Comparison of ENCODE assay signal across 15 cellular contexts in genomic region chr12:121817648-121818043, GRCh38. TPM values are rescaled to one million over a fixed set of nuclear protein-coding genes. Genes with fewer than 3 reads are reported as not detected.
DNase-seq lines count a peak whose midpoint lies in the region; ATAC-seq, FAIRE-seq and TF ChIP-seq lines count a peak whose summit lies in the region.
"Had no signal": no experiment of that assay in that cellular context is flagged by ENCODE, and none has a peak within 500 bp of the region (broad histone marks: within the 10 kb centered on the region; RNA-seq: fewer than 3 reads in every experiment).

No MANE protein-coding gene starts in this region.

- H3K4me3 ChIP-seq in left ventricle myocardium inferior = no peak overlapping the region
- H3K4me3 ChIP-seq in H1 (ENCODE audit: extremely low read depth in 1 of 4, insufficient read depth in 2 of 4, low read depth in 3 of 4, low read length in 4 of 4) = no peak overlapping the region
- H3K4me3 ChIP-seq: GM23338 had no signal

- H3K4me2 ChIP-seq in H1 (ENCODE audit: insufficient read depth in 1 of 2, low read depth in 2 of 2, low read length in 2 of 2) = no peak overlapping the region
- H3K4me2 ChIP-seq: GM23338 had no signal

- H3K9me3 ChIP-seq in left ventricle myocardium inferior (replicated peaks) = no peaks in the 10 kb centered on the region
- no peaks in the 10 kb centered on the region for H3K9me3 ChIP-seq in H1 (ENCODE audit: insufficient read depth in 2 of 2, low read depth in 1 of 2, low read length in 1 of 2)
- H3K9me3 ChIP-seq: Caco-2 had no signal

- H3K23me2 ChIP-seq in H1 (ENCODE audit: low read depth, low read length) = peaks cover under 1% of the 10 kb centered on the region; the same call in 1 of the 2 replicates

- no peak overlapping the region for H3K27ac ChIP-seq in left ventricle myocardium inferior (replicated peaks)
- H3K27ac ChIP-seq in RWPE1 = peak overlapping the region; percentile 5; the same call in 1 of the 2 replicates
- H3K27ac ChIP-seq in H1 (ENCODE audit: low read depth, low read length) = no peak overlapping the region

- POLR2A ChIA-PET in RWPE1 (lab: Yijun Ruan, JAX; ENCODE audit: low non-redundant PET) (no interaction called here), H1 (lab: Charles Lee; ENCODE audit: partially characterized antibody) (interaction anchor here (1.0 to 1.6 kb wide), 4 partner anchors 10 to 21 kb away, joined by 3 to 5 read pairs (median 5); no protein-coding TSS in a partner anchor)

- intact Hi-C loops in left ventricle myocardium superior (cut with micrococcal nuclease) (no loop called here), left ventricle myocardium inferior (cut with micrococcal nuclease) (no loop called here)

- H2BK12ac ChIP-seq in H1 (ENCODE audit: low read depth, low read length) = no peak overlapping the region

- H2AK5ac ChIP-seq in H1 (ENCODE audit: low read depth, low read length) = no peak overlapping the region

- DNase-seq in left ventricle myocardium superior (peak; percentile 13), left ventricle myocardium inferior (no peak), RWPE1 (ENCODE audit: low spot score) (no peak), H1 (ENCODE audit: low read depth in 1 of 2, low spot score in 2 of 2) (no peak), NCI-H2029 (lab: John Stamatoyannopoulos, UW) (no peak)
- DNase-seq: Caco-2, DND-41, GDM1, H9 had no signal

- H3K23ac ChIP-seq in H1 (ENCODE audit: insufficient read length) = no peak overlapping the region

- H4K91ac ChIP-seq in H1 (replicated peaks; ENCODE audit: insufficient read length, low read length) = no peak overlapping the region

- WGBS in H1 (ENCODE audit: extremely low coverage in 1 of 2, insufficient coverage in 1 of 2, insufficient read length in 1 of 2, insufficient replicate concordance in 2 of 2, low coverage in 1 of 2, low lambda C conversion rate in 2 of 2, missing lambda C conversion rate in 1 of 2), 2 experiments = 94% methylated on average over 16 of the region's 18 CpGs; no CpG with 5 or more reads in 1 of the 2 experiments

- ATAC-seq in left ventricle myocardium superior (no peak), HG03565 (IDR thresholded peaks at IDR 0.05; ENCODE audit: unreplicated experiment) (no peak)
- ATAC-seq: GM23338 had no signal

- TF ChIP-seq POLR2A in H1 (IDR thresholded peaks at IDR 0.05; ENCODE audit: control extremely low read depth in 1 of 2, low read depth in 2 of 2, low read length in 2 of 2) = no peak

- no peak overlapping the region for H2BK15ac ChIP-seq in H1 (ENCODE audit: low read length)

- TF ChIP-seq CTCF in left ventricle myocardium inferior (IDR thresholded peaks at IDR 0.05; ENCODE audit: borderline replicate concordance) (no peak), RWPE1 (conservative IDR thresholded peaks at IDR 0.05; ENCODE audit: low read depth) (no peak), H1 (IDR thresholded peaks at IDR 0.05; ENCODE audit: control extremely low read depth in 1 of 3, insufficient read depth in 1 of 3, low read depth in 1 of 3, low read length in 3 of 3) (no peak)

- no peak overlapping the region for H2BK120ac ChIP-seq in H1 (replicated peaks; ENCODE audit: low read depth, low read length)

- H3K27me3 ChIP-seq in left ventricle myocardium inferior (ENCODE audit: low read depth) (no peaks in the 10 kb centered on the region), H1 (replicated peaks in 1 of 4; ENCODE audit: control insufficient read depth in 3 of 4, extremely low read depth in 1 of 4, insufficient read depth in 3 of 4, low read length in 3 of 4) (no peaks in the 10 kb centered on the region)

- TF ChIP-seq RAD21 in H1 (IDR thresholded peaks at IDR 0.05 in 1 of 2, conservative IDR thresholded peaks at IDR 0.05 in 1 of 2; ENCODE audit: low read depth in 2 of 2, low read length in 2 of 2) = no peak

- H3K79me1 ChIP-seq in H1 (ENCODE audit: low read depth, low read length) = peaks cover 10% of the 10 kb centered on the region

- FAIRE-seq in H1 (lab: Jason Lieb, UNC) = no peak
- FAIRE-seq: GM12892 had no signal

- H3K4ac ChIP-seq in H1 (replicated peaks; ENCODE audit: insufficient read length, low read depth, low read length) = no peak overlapping the region

- peaks cover 0 to 12% of the 10 kb centered on the region in 2 experiments; a peak in 2 of 4 replicates for H3K79me2 ChIP-seq in H1 (ENCODE audit: control insufficient read depth in 1 of 2, insufficient read depth in 2 of 2, low read length in 2 of 2)

- H3K4me1 ChIP-seq in left ventricle myocardium inferior (peaks cover 13% of the 10 kb centered on the region), H1 (replicated peaks in 1 of 4; ENCODE audit: control insufficient read depth in 3 of 4, insufficient read depth in 4 of 4, low read length in 3 of 4) (peaks cover 0 to 9% (median 0%) of the 10 kb centered on the region in 4 experiments; a peak in 2 of 7 replicates)
- H3K4me1 ChIP-seq: Caco-2 had no signal

- peaks cover 0 to 14% of the 10 kb centered on the region in 2 experiments for H4K20me1 ChIP-seq in H1 (replicated peaks in 1 of 2; ENCODE audit: control insufficient read depth in 1 of 2, insufficient read depth in 2 of 2, low read length in 2 of 2)

- peak overlapping the region; percentile 16; the same call in 1 of the 2 replicates for H2BK5ac ChIP-seq in H1 (ENCODE audit: low read depth, low read length)

- no peak overlapping the region for H3K14ac ChIP-seq in H1 (ENCODE audit: insufficient read length)

- H3K9ac ChIP-seq in H1 (replicated peaks in 1 of 4; ENCODE audit: extremely low read depth in 1 of 4, low read depth in 3 of 4, low read length in 3 of 4) = no peak overlapping the region

- H2BK20ac ChIP-seq in H1 (ENCODE audit: low read length) = no peak overlapping the region

- no peak overlapping the region for H4K5ac ChIP-seq in H1 (ENCODE audit: insufficient read length, low read depth, low read length)

- H3K18ac ChIP-seq in H1 (ENCODE audit: extremely low read depth, low read length) = no peak overlapping the region

- no peak overlapping the region for H2AFZ ChIP-seq in H1 (ENCODE audit: low read length)
- H2AFZ ChIP-seq: GM23338 had no signal

- no peak overlapping the region for H3K56ac ChIP-seq in H1 (replicated peaks; ENCODE audit: insufficient read length, low read depth, low read length)

- no peak overlapping the region for H4K8ac ChIP-seq in H1 (ENCODE audit: extremely low read depth, insufficient read depth, low read length)

- TF ChIP-seq EP300 in H1 (IDR thresholded peaks at IDR 0.05; ENCODE audit: borderline replicate concordance in 1 of 2, low read depth in 2 of 2, low read length in 2 of 2) = no peak

- H3K36me3 ChIP-seq in left ventricle myocardium inferior = peaks cover 92% of the 10 kb centered on the region
- peaks cover 9 to 40% (median 27%) of the 10 kb centered on the region in 4 experiments for H3K36me3 ChIP-seq in H1 (ENCODE audit: control insufficient read depth in 2 of 4, insufficient read depth in 4 of 4, low read length in 3 of 4)

- CTCF ChIA-PET in RWPE1 (lab: Yijun Ruan, JAX) = no interaction called here
- CTCF ChIA-PET in H1 (lab: Charles Lee; ENCODE audit: partially characterized antibody) = interaction anchor here (0.8 to 14.5 kb wide), 3 partner anchors 9 to 290 kb away, joined by 4 to 163 read pairs (median 22); partner anchors contain the start of gene RHOF

TF ChIP-seq in H1, 55 proteins besides CTCF, POLR2A, EP300 and RAD21 (continues in another document):
- no peak for TF ChIP-seq JUN (IDR thresholded peaks at IDR 0.05; ENCODE audit: low read depth, low read length)

RNA-seq across cellular contexts. Expression of gene SETD1B, which starts 13.8 kb away (rescaled TPM):
- total RNA-seq in left ventricle myocardium superior (9.0 TPM), left ventricle myocardium inferior (7.9 TPM)
- total RNA-seq in H1 (2021; fragmentation: NEBNext Ultra II Directional; extraction: Animal tissue kit (Norgen Biotek cat#: 25700)) = 17.7 and 17.8 TPM in 2 replicates
- 1.3 and 2.3 TPM in 2 replicates for polyA plus RNA-seq in H1 (2011; rRNA removed)
- polyA plus RNA-seq in H1 (2011; cell fraction: cytosol; rRNA removed) = 1.2 TPM
- 4.1 TPM for polyA plus RNA-seq in H1 (2011; cell fraction: nucleus; rRNA removed)
- polyA plus RNA-seq in H1 (2012, experiment 1 of 2) = 6.5 to 10.1 TPM (median 8.7 TPM) in 4 replicates
- 4.9 TPM for polyA plus RNA-seq in H1 (2012, experiment 2 of 2)
- polyA plus RNA-seq in H1 (2013, experiment 1 of 2) = 6.6 TPM
- 5.8 TPM for polyA plus RNA-seq in H1 (2013, experiment 2 of 2)
- 1.5 and 2.3 TPM in 2 replicates for polyA minus RNA-seq in H1 (2011; rRNA and poly(A)+ RNA removed)
- polyA minus RNA-seq in H1 (2011; cell fraction: cytosol; rRNA and poly(A)+ RNA removed) = 5.3 TPM
- polyA minus RNA-seq in H1 (2011; cell fraction: nucleus; rRNA and poly(A)+ RNA removed) = 4.7 TPM

RNA-seq across cellular contexts. Expression of gene RHOF, which starts 24.2 kb away (rescaled TPM):
- total RNA-seq in left ventricle myocardium superior (48.3 TPM), left ventricle myocardium inferior (44.3 TPM)
- total RNA-seq in H1 (2021; fragmentation: NEBNext Ultra II Directional; extraction: Animal tissue kit (Norgen Biotek cat#: 25700)) = 31.0 and 31.9 TPM in 2 replicates
- 23.8 and 33.2 TPM in 2 replicates for polyA plus RNA-seq in H1 (2011; rRNA removed)
- 24.2 TPM for polyA plus RNA-seq in H1 (2011; cell fraction: cytosol; rRNA removed)
- 46.5 TPM for polyA plus RNA-seq in H1 (2011; cell fraction: nucleus; rRNA removed)
- polyA plus RNA-seq in H1 (2012, experiment 1 of 2) = 13.3 to 22.8 TPM (median 17.1 TPM) in 4 replicates
- 10.2 TPM for polyA plus RNA-seq in H1 (2012, experiment 2 of 2)
- 16.3 TPM for polyA plus RNA-seq in H1 (2013, experiment 1 of 2)
- polyA plus RNA-seq in H1 (2013, experiment 2 of 2) = 14.9 TPM
- 15.0 and 16.7 TPM in 2 replicates for polyA minus RNA-seq in H1 (2011; rRNA and poly(A)+ RNA removed)
- 27.1 TPM for polyA minus RNA-seq in H1 (2011; cell fraction: cytosol; rRNA and poly(A)+ RNA removed)
- polyA minus RNA-seq in H1 (2011; cell fraction: nucleus; rRNA and poly(A)+ RNA removed) = 45.4 TPM

RNA-seq across cellular contexts. Expression of gene HPD, which starts 41.0 kb away (rescaled TPM):
- total RNA-seq in left ventricle myocardium superior (2.2 TPM), left ventricle myocardium inferior (1.3 TPM)
- 0.38 and 0.56 TPM in 2 replicates for total RNA-seq in H1 (2021; fragmentation: NEBNext Ultra II Directional; extraction: Animal tissue kit (Norgen Biotek cat#: 25700))
- polyA plus RNA-seq in H1 (2011; rRNA removed) = 0.28 and 0.48 TPM in 2 replicates
- polyA plus RNA-seq in H1 (2011; cell fraction: cytosol; rRNA removed) = 0.47 TPM
- polyA plus RNA-seq in H1 (2011; cell fraction: nucleus; rRNA removed) = 0.20 TPM
- 0.29 to 1.0 TPM (median 0.42 TPM) in 4 replicates for polyA plus RNA-seq in H1 (2012, experiment 1 of 2)
- polyA plus RNA-seq in H1 (2012, experiment 2 of 2) = 0.56 TPM
- polyA plus RNA-seq in H1 (2013, experiment 1 of 2) = 0.55 TPM
- 0.42 TPM for polyA plus RNA-seq in H1 (2013, experiment 2 of 2)
- 0.09 and 0.24 TPM in 2 replicates for polyA minus RNA-seq in H1 (2011; rRNA and poly(A)+ RNA removed)
- polyA minus RNA-seq in H1 (2011; cell fraction: cytosol; rRNA and poly(A)+ RNA removed) = not detected
- not detected for polyA minus RNA-seq in H1 (2011; cell fraction: nucleus; rRNA and poly(A)+ RNA removed)
- total RNA-seq: A673; CD8-positive, alpha-beta memory T cell; GM23338; H9 had no signal
- polyA plus RNA-seq: BJ; CD8-positive, alpha-beta memory T cell; GM23338 had no signal
